Comparison of ENCODE assay signal across 11 cellular contexts in the genomic region with DNA sequence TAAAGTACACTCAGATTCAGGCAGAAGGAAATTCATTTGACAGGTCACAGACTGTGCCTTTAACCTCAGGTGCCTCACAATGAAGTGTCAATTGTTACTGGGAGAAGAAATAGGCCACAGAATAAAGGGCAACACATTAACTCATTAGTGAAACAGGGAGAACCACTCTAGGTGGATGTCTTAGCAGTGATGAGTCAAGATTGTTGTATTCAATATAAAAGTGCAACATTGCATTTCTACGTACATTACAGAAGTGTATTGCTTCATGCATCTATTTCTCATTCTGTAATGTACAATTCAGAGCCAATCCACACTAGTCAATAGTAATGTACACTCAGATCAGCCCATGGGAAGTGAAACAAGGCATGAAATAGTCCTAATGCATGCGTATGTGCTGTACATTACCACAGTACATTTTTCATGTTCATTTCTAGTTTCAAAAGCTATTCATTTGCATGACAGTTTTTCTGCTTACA. TPM values are rescaled to one million over a fixed set of nuclear protein-coding genes. Genes with fewer than 3 reads are reported as not detected.
A peak's percentile ranks its signal among the peaks of the same experiment; 100 is the strongest.
DNase-seq lines count a peak whose midpoint lies in the region; ATAC-seq and TF ChIP-seq lines count a peak whose summit lies in the region.
"Had no signal": no experiment of that assay in that cellular context is flagged by ENCODE, and none has a peak within 500 bp of the region (broad histone marks: within the 10 kb centered on the region; RNA-seq: fewer than 3 reads in every experiment).

No MANE protein-coding gene starts in this region.

- DNase-seq in effector memory CD8-positive, alpha-beta T cell: no peak
- no peak for DNase-seq in activated effector memory CD4-positive, alpha-beta T cell treated with anti-CD3 and anti-CD28 coated beads, Interleukin-2, amount 50 U/mL, for 16 hours
- DNase-seq in tibial nerve (ENCODE audit: low spot score in 2 of 2): no peak
- DNase-seq in NCI-H69 (lab: John Stamatoyannopoulos, UW): no peak
- DNase-seq in activated CD8-positive, alpha-beta memory T cell treated with anti-CD3 and anti-CD28 coated beads, Interleukin-2, amount 50 U/mL, for 4 hours: no peak
- DNase-seq: SJCRH30; stimulated activated CD4-positive, alpha-beta T cell treated with anti-CD3 and anti-CD28 coated beads, Interleukin-15, amount 100 ng/mL, for 24 hours had no signal

- H3K4me3 ChIP-seq in tibial nerve: no peak overlapping the region
- H3K4me3 ChIP-seq: SJCRH30 had no signal

- H3K4me1 Mint-ChIP-seq in effector memory CD8-positive, alpha-beta T cell (ENCODE audit: low read depth in 2 of 2): no peaks in the 10 kb centered on the region

- H3K36me3 Mint-ChIP-seq in effector memory CD8-positive, alpha-beta T cell (ENCODE audit: insufficient read depth): no peaks in the 10 kb centered on the region

- TF ChIP-seq POLR2A in tibial nerve (IDR thresholded peaks at IDR 0.05): no peak

- H3K9me3 Mint-ChIP-seq in effector memory CD8-positive, alpha-beta T cell: no peaks in the 10 kb centered on the region
- H3K9me3 Mint-ChIP-seq: activated T-helper 1 cell treated with anti-CD3 and anti-CD28 coated beads, Interleukin-12 subunit alpha, Interleukin-12 subunit beta, Interleukin-2, Interleukin-4 antibody, amounts not matched to agents 30 ng/mL and 10 ng/mL and 1 ng/mL, durations not matched to agents 14 hours and 24 hours and 36 hours had no signal

- H3K27ac ChIP-seq in tibial nerve: no peak overlapping the region
- H3K27ac ChIP-seq: SJCRH30 had no signal

- no peaks in the 10 kb centered on the region for H3K9me3 ChIP-seq in tibial nerve
- H3K9me3 ChIP-seq: SJCRH30 had no signal

- H3K4me1 ChIP-seq in tibial nerve: peaks cover 0 to 8% (median 0%) of the 10 kb centered on the region in 4 donors

- no peak for TF ChIP-seq EP300 in tibial nerve (IDR thresholded peaks at IDR 0.05)

- no peaks in the 10 kb centered on the region for H3K27me3 ChIP-seq in tibial nerve
- H3K27me3 ChIP-seq: SJCRH30 had no signal

- no peaks in the 10 kb centered on the region for H3K36me3 ChIP-seq in tibial nerve
- H3K36me3 ChIP-seq: SJCRH30 had no signal

- WGBS in tibial nerve, 2 donors: 72 to 76% methylated on average over 2 of the region's 2 CpGs

- no peak overlapping the region for H3K4me3 Mint-ChIP-seq in effector memory CD8-positive, alpha-beta T cell
- H3K4me3 Mint-ChIP-seq: activated T-helper 1 cell treated with anti-CD3 and anti-CD28 coated beads, Interleukin-12 subunit alpha, Interleukin-12 subunit beta, Interleukin-2, Interleukin-4 antibody, amounts not matched to agents 30 ng/mL and 10 ng/mL and 1 ng/mL, durations not matched to agents 14 hours and 24 hours and 36 hours had no signal

- TF ChIP-seq CTCF in tibial nerve (IDR thresholded peaks at IDR 0.05): no peak

- ATAC-seq in GM18519 (IDR thresholded peaks at IDR 0.05; ENCODE audit: low FRiP score, unreplicated experiment) (peak; percentile 98), GM21515 (IDR thresholded peaks at IDR 0.05; ENCODE audit: unreplicated experiment) (peak; percentile 97), HG03280 (IDR thresholded peaks at IDR 0.05; ENCODE audit: unreplicated experiment) (peak; percentile 99)
- peak; percentile 12 for ATAC-seq in effector memory CD8-positive, alpha-beta T cell (replicated peaks)

- peaks cover 11 to 14% of the 10 kb centered on the region in 2 donors for H3K27me3 Mint-ChIP-seq in effector memory CD8-positive, alpha-beta T cell

- H3K27ac Mint-ChIP-seq in effector memory CD8-positive, alpha-beta T cell: no peak overlapping the region
- H3K27ac Mint-ChIP-seq: activated T-helper 1 cell treated with anti-CD3 and anti-CD28 coated beads, Interleukin-12 subunit alpha, Interleukin-12 subunit beta, Interleukin-2, Interleukin-4 antibody, amounts not matched to agents 30 ng/mL and 10 ng/mL and 1 ng/mL, durations not matched to agents 14 hours and 24 hours and 36 hours had no signal

RNA-seq across cellular contexts. Expression of a gene that starts 12.0 kb away (rescaled TPM):
- total RNA-seq in tibial nerve: 10 to 100 TPM; 21.6 to 40.2 (median 29.9) TPM

Comparison
In these comparisons a context has a peak if more than half of its experiments do, and no peak if none do; other contexts are left out.
1. ATAC-seq: peak in every context shown above with its lines; median percentile 99 in HG03280; 98 in GM18519; 97 in GM21515; 12 in effector memory CD8-positive, alpha-beta T cell.